Comparison of ENCODE assay signal across 27 cellular contexts in the genomic region with DNA sequence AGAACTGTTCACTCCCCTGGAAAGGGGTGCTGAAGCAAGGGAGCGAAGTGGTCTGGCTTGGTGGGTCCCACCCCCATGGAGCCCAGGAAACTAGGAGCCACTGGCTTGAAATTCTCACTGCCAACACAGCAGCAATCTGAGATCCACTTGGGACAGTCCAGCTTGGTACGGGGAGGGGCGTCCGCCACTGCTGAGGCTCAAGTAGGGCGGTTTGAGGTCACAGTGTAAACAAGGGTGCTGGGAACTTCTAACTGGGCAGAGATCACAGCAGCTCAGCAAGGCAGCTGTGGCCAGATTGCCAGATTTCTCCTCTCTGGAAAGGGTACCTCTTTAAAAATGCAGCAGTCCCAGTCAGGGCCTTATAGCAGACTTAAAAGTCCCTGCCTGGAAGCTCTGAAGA. TPM values are rescaled to one million over a fixed set of nuclear protein-coding genes. Genes with fewer than 3 reads are reported as not detected.
"Had no signal": no experiment of that assay in that cellular context is flagged by ENCODE, and none has a peak within 500 bp of the region (broad histone marks: within the 10 kb centered on the region; RNA-seq: fewer than 3 reads in every experiment).

No MANE protein-coding gene starts in this region.

- ATAC-seq: left cardiac atrium; left lobe of liver; mucosa of descending colon; naive thymus-derived CD4-positive, alpha-beta T cell; natural killer cell treated with Interleukin-12 subunit alpha and Interleukin-12 subunit beta and Interleukin-15 and Interleukin-18, amount 100 ng/mL, for 72 hours; pancreas; right cardiac atrium; stimulated activated effector memory CD8-positive, alpha-beta T cell treated with anti-CD3 and anti-CD28 coated beads, Interleukin-12 subunit alpha, Interleukin-12 subunit beta, amount 100 ng/mL, for 72 hours had no signal

- H3K4me3 ChIP-seq: mucosa of descending colon, pancreas, prostate gland, sigmoid colon, spleen, suprapubic skin, thoracic aorta, tibial artery, vagina had no signal

- DNase-seq: hippocampal formation; kidney glomerular epithelial cell; left cardiac atrium; midbrain; mucosa of descending colon; naive thymus-derived CD4-positive, alpha-beta T cell; nucleus accumbens; pancreas; retina; right cardiac atrium; sigmoid colon; small intestine; spleen; stimulated activated CD4-positive, alpha-beta T cell treated with anti-CD3 and anti-CD28 coated beads, Interleukin-4, amount 100 ng/mL, for 24 hours; stimulated activated naive CD4-positive, alpha-beta T cell; tibial artery; trophoblast cell had no signal

- FAIRE-seq: keratinocyte, pancreas, small intestine had no signal

- H3K36me3 ChIP-seq: pancreas, prostate gland, sigmoid colon, spleen, suprapubic skin, thoracic aorta, tibial artery, vagina had no signal

- H3K4me1 ChIP-seq: pancreas, prostate gland, sigmoid colon, spleen, suprapubic skin, tibial artery, vagina had no signal

- H3K27me3 ChIP-seq: pancreas, sigmoid colon, spleen, suprapubic skin, tibial artery, vagina had no signal

- H3K9me3 ChIP-seq: pancreas, prostate gland, sigmoid colon, thoracic aorta, tibial artery, vagina had no signal

- H3K27ac ChIP-seq: pancreas, prostate gland, sigmoid colon, spleen, suprapubic skin, thoracic aorta, tibial artery, vagina had no signal

RNA-seq across cellular contexts. Expression of a gene that starts 53.9 kb away (rescaled TPM):
- total RNA-seq: left cardiac atrium; left lobe of liver; lung microvascular endothelial cell; naive thymus-derived CD4-positive, alpha-beta T cell; natural killer cell treated with Interleukin-12 subunit alpha and Interleukin-12 subunit beta and Interleukin-15 and Interleukin-18, amount 100 ng/mL, for 72 hours; right cardiac atrium; subcutaneous adipose tissue had no signal
- polyA plus RNA-seq: keratinocyte; naive thymus-derived CD4-positive, alpha-beta T cell; right cardiac atrium had no signal
